Comparison of ENCODE assay signal across 1 cellular context in the genomic region with DNA sequence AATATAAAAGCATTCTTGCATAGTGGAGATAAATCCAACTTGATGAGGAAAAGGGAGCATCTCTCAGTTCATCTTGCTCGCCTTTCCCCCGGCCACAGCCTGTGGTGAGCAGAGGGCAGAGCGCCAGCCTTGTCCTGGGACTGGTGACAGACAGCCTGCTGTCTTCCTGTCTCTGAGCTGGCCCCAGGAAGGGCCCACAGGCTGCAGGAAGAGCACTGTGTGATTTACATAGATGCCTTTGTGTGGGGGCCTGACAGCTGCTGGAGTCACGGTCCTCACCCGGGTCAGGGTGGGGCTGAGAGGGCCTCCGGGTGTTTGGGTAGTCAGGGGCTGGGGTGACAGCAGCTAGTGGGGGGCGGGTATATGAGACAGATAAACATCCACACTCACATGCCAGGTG.
TF ChIP-seq lines count a peak whose summit lies in the region.

No MANE protein-coding gene starts in this region.

TF ChIP-seq in WTC11, 78 proteins besides CTCF, POLR2A, EP300 and RAD21 (continued from another document):
- TF ChIP-seq STAT6 (CRISPR knock-in tag; conservative IDR thresholded peaks at IDR 0.05; ENCODE audit: low read depth) (no peak), NFE2L1 (CRISPR knock-in tag; IDR thresholded peaks at IDR 0.05) (no peak)
- TF ChIP-seq, protein P1, sequence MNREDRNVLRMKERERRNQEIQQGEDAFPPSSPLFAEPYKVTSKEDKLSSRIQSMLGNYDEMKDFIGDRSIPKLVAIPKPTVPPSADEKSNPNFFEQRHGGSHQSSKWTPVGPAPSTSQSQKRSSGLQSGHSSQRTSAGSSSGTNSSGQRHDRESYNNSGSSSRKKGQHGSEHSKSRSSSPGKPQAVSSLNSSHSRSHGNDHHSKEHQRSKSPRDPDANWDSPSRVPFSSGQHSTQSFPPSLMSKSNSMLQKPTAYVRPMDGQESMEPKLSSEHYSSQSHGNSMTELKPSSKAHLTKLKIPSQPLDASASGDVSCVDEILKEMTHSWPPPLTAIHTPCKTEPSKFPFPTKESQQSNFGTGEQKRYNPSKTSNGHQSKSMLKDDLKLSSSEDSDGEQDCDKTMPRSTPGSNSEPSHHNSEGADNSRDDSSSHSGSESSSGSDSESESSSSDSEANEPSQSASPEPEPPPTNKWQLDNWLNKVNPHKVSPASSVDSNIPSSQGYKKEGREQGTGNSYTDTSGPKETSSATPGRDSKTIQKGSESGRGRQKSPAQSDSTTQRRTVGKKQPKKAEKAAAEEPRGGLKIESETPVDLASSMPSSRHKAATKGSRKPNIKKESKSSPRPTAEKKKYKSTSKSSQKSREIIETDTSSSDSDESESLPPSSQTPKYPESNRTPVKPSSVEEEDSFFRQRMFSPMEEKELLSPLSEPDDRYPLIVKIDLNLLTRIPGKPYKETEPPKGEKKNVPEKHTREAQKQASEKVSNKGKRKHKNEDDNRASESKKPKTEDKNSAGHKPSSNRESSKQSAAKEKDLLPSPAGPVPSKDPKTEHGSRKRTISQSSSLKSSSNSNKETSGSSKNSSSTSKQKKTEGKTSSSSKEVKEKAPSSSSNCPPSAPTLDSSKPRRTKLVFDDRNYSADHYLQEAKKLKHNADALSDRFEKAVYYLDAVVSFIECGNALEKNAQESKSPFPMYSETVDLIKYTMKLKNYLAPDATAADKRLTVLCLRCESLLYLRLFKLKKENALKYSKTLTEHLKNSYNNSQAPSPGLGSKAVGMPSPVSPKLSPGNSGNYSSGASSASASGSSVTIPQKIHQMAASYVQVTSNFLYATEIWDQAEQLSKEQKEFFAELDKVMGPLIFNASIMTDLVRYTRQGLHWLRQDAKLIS (CRISPR knock-in tag; IDR thresholded peaks at IDR 0.05; ENCODE audit: borderline replicate concordance), result no peak
- TF ChIP-seq, protein P2, sequence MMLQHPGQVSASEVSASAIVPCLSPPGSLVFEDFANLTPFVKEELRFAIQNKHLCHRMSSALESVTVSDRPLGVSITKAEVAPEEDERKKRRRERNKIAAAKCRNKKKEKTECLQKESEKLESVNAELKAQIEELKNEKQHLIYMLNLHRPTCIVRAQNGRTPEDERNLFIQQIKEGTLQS (CRISPR knock-in tag; conservative IDR thresholded peaks at IDR 0.05), result no peak
